ENCODE assay signal across 8 cellular contexts in the genomic region with DNA sequence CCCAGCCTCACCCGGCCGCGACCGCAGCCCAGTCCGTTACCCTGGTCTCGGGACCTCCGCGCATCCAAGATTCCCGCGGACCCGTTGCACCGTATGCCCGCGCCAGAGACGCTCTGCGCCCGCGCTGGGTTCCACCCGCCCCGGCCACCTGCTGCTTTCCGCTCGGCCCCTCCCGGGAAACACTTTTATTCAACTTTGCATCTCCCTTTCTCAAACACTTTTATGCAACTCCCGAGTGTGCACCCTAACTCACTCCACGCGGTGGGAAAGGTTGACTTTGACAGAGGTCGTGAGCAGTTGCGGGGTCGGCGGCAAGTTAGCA. TPM values are rescaled to one million over a fixed set of nuclear protein-coding genes. Genes with fewer than 3 reads are reported as not detected.
DNase-seq lines count a peak whose midpoint lies in the region; ATAC-seq and TF ChIP-seq lines count a peak whose summit lies in the region.

Gene ODAD2 (minus strand): TSS at position 126 of the 322 bp plus-strand sequence. CDS start 3,937 bp downstream, outside the sequence.

- H3K9me3 ChIP-seq in gastroesophageal sphincter = no peaks in the 10 kb centered on the region
- no peaks in the 10 kb centered on the region for H3K9me3 ChIP-seq in sigmoid colon

- H3K79me2 ChIP-seq in GM23338 (replicated peaks; ENCODE audit: insufficient read depth) = no peaks in the 10 kb centered on the region

- peak within 1 kb of the TSS; percentile 100 for H2AFZ ChIP-seq in GM23338

- no peak for ATAC-seq in GM23338
- no peak for ATAC-seq in gastroesophageal sphincter
- ATAC-seq in HG03135 (IDR thresholded peaks at IDR 0.05; ENCODE audit: unreplicated experiment) = no peak
- ATAC-seq in GM18870 (IDR thresholded peaks at IDR 0.05; ENCODE audit: unreplicated experiment) = no peak

- H3K9me3 Mint-ChIP-seq in GM23338 = no peaks in the 10 kb centered on the region

- H3F3A ChIP-seq in GM23338 (replicated peaks; ENCODE audit: low read depth) = no peaks in the 10 kb centered on the region

- no peaks in the 10 kb centered on the region for H3K9me2 ChIP-seq in GM23338 (ENCODE audit: insufficient read depth)

- H3K27ac ChIP-seq in GM23338 (ENCODE audit: low read depth) (no peak within 1 kb of the TSS), gastroesophageal sphincter (peak within 1 kb of the TSS in 3 of 4 donors; percentile 35 to 75 (median 73)), sigmoid colon (peak within 1 kb of the TSS; percentile 64 to 86 (median 82))

- H3K4me1 ChIP-seq in GM23338 (ENCODE audit: insufficient read depth) (peaks cover 28% of the 10 kb centered on the region), gastroesophageal sphincter (peaks cover 0 to 14% (median 0%) of the 10 kb centered on the region in 3 donors), sigmoid colon (peaks cover 0 to 9% (median 3%) of the 10 kb centered on the region in 4 donors)

- H3K36me3 Mint-ChIP-seq in GM23338 (ENCODE audit: low read depth) = no peaks in the 10 kb centered on the region

- H3K27me3 Mint-ChIP-seq in GM23338 (ENCODE audit: insufficient read depth, low read depth, poor library complexity) = peaks cover 8% of the 10 kb centered on the region

- H4K20me1 ChIP-seq in GM23338 (replicated peaks; ENCODE audit: insufficient read depth) = no peaks in the 10 kb centered on the region

- no peak for TF ChIP-seq EP300 in gastroesophageal sphincter (IDR thresholded peaks at IDR 0.05)
- TF ChIP-seq EP300 in sigmoid colon (IDR thresholded peaks at IDR 0.05) = no peak

- peak within 1 kb of the TSS; percentile 80 for H3K4me2 ChIP-seq in GM23338

- peak; percentile 70 for DNase-seq in GM23338 (ENCODE audit: low spot score)
- no peak for DNase-seq in sigmoid colon
- DNase-seq in pons (ENCODE audit: low spot score) = no peak
- DNase-seq in NCI-H1092 (lab: John Stamatoyannopoulos, UW) = no peak

- TF ChIP-seq CTCF in GM23338 (conservative IDR thresholded peaks at IDR 0.05; ENCODE audit: low read depth in 2 of 2) (no peak), WI38 (IDR thresholded peaks at IDR 0.05; ENCODE audit: low read depth, low read length) (no peak), gastroesophageal sphincter (IDR thresholded peaks at IDR 0.05) (no peak), sigmoid colon (IDR thresholded peaks at IDR 0.05) (no peak)

- intact Hi-C loops in sigmoid colon (cut with DNase I) = loop anchor here (5.0 kb wide), 1 partner anchor 257 kb away; no protein-coding TSS in a partner anchor

- TF ChIP-seq POLR2A in gastroesophageal sphincter (IDR thresholded peaks at IDR 0.05) = no peak
- TF ChIP-seq POLR2A in sigmoid colon (IDR thresholded peaks at IDR 0.05) = no peak

- peaks cover 14% of the 10 kb centered on the region; the same call in 1 of the 2 replicates for H3K27me3 ChIP-seq in GM23338 (ENCODE audit: insufficient read depth)
- no peaks in the 10 kb centered on the region for H3K27me3 ChIP-seq in gastroesophageal sphincter
- no peaks in the 10 kb centered on the region for H3K27me3 ChIP-seq in sigmoid colon

- H3K4me3 ChIP-seq in GM23338 (peak within 1 kb of the TSS; percentile 81), WI38 (ENCODE audit: low read depth, low read length) (peak within 1 kb of the TSS; percentile 59), gastroesophageal sphincter (peak within 1 kb of the TSS; percentile 60 to 78), sigmoid colon (peak within 1 kb of the TSS; percentile 48 to 96 (median 72))

- H3K27ac Mint-ChIP-seq in GM23338 = peak within 1 kb of the TSS; percentile 84

- H3K4me3 Mint-ChIP-seq in GM23338 = peak within 1 kb of the TSS; percentile 88

- WGBS in gastroesophageal sphincter (ENCODE audit: low coverage in 1 of 2), 2 donors = 1% methylated on average over 16 of the region's 30 CpGs; no CpG with 5 or more reads in 1 of the 2 donors
- WGBS in sigmoid colon, 2 donors = 3 to 6% methylated on average over 30 of the region's 30 CpGs

- peaks cover 41% of the 10 kb centered on the region for H3K4me1 Mint-ChIP-seq in GM23338

- H3K36me3 ChIP-seq in GM23338 (ENCODE audit: insufficient read depth) (no peaks in the 10 kb centered on the region), gastroesophageal sphincter (no peaks in the 10 kb centered on the region), sigmoid colon (no peaks in the 10 kb centered on the region)

TF ChIP-seq in GM23338, 12 proteins besides CTCF, POLR2A, EP300 and RAD21 (continues in another document):
- TF ChIP-seq, protein P1, sequence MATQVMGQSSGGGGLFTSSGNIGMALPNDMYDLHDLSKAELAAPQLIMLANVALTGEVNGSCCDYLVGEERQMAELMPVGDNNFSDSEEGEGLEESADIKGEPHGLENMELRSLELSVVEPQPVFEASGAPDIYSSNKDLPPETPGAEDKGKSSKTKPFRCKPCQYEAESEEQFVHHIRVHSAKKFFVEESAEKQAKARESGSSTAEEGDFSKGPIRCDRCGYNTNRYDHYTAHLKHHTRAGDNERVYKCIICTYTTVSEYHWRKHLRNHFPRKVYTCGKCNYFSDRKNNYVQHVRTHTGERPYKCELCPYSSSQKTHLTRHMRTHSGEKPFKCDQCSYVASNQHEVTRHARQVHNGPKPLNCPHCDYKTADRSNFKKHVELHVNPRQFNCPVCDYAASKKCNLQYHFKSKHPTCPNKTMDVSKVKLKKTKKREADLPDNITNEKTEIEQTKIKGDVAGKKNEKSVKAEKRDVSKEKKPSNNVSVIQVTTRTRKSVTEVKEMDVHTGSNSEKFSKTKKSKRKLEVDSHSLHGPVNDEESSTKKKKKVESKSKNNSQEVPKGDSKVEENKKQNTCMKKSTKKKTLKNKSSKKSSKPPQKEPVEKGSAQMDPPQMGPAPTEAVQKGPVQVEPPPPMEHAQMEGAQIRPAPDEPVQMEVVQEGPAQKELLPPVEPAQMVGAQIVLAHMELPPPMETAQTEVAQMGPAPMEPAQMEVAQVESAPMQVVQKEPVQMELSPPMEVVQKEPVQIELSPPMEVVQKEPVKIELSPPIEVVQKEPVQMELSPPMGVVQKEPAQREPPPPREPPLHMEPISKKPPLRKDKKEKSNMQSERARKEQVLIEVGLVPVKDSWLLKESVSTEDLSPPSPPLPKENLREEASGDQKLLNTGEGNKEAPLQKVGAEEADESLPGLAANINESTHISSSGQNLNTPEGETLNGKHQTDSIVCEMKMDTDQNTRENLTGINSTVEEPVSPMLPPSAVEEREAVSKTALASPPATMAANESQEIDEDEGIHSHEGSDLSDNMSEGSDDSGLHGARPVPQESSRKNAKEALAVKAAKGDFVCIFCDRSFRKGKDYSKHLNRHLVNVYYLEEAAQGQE (IDR thresholded peaks at IDR 0.05; ENCODE audit: unreplicated experiment) = no peak
- no peak for TF ChIP-seq NANOG (IDR thresholded peaks at IDR 0.05; ENCODE audit: borderline replicate concordance)

RNA-seq across cellular contexts. Expression of gene ODAD2, which starts in this region (rescaled TPM):
- total RNA-seq in GM23338 (2014; rRNA removed; shearing (Covaris generic)) = 2.1 and 6.5 TPM in 2 replicates
- polyA plus RNA-seq in GM23338 (2016; fragmentation: Nextera tagmentation; extraction: Ambion mirVana) (2.6 and 3.4 TPM in 2 replicates), sigmoid colon (under 1 TPM in 2 of 3 donors, not detected in 1; 0.29 to 0.60 TPM)
- total RNA-seq in gastroesophageal sphincter (1 to 10 TPM in 3 of 4 donors, under 1 TPM in 1; 0.93 to 1.8 (median 1.6) TPM), sigmoid colon (1 to 10 TPM; 2.1 to 8.8 (median 2.5) TPM)
